ENCODE assay signal across 2 cellular contexts in genomic region chr16:800834-801488, GRCh38.
TF ChIP-seq lines count a peak whose summit lies in the region.

No MANE protein-coding gene starts in this region.

TF ChIP-seq in IMR-90, 13 proteins besides CTCF, POLR2A, EP300 and RAD21:
- no peak for TF ChIP-seq MXI1 (IDR thresholded peaks at IDR 0.05; ENCODE audit: borderline replicate concordance, low read depth, low read length)

TF ChIP-seq in H1, 55 proteins besides CTCF, POLR2A, EP300 and RAD21:
- TF ChIP-seq POLR2AphosphoS5 (IDR thresholded peaks at IDR 0.05; ENCODE audit: low read depth, low read length) (0 out of 2 replicates have a peak, but pooled peaks have one; percentile 31), JUN (IDR thresholded peaks at IDR 0.05; ENCODE audit: low read depth, low read length) (no peak), SIN3A (conservative IDR thresholded peaks at IDR 0.05 in 1 of 2, IDR thresholded peaks at IDR 0.05 in 1 of 2; ENCODE audit: low read depth in 1 of 2, low read length in 2 of 2) (peak in 1 of 2 experiments; percentile 48; a peak in 1 of 4 replicates)
TF ChIP-seq in H1: peak in this region for 2.
